Comparison of ENCODE assay signal across 20 cellular contexts in the genomic region with DNA sequence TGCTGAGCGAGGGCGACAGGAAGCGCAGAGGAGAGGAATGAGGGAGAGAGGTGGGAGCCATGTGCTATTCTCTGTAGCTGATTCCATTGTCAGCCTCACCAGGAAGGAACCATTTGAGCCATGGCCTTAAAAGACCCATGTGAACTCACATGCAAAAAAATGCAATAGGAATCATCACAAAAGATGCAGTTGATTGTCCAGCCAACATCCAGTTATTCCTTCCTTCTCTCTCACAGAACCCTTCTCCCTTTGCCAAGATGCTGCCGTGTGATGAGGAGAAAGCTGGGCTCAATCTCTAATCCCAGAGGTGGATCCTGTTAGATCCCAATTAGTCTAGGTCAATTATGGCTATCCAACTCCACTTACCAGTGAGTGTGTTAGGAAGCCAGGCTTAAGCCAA. TPM values are rescaled to one million over a fixed set of nuclear protein-coding genes. Genes with fewer than 3 reads are reported as not detected.
DNase-seq lines count a peak whose midpoint lies in the region; ATAC-seq, FAIRE-seq and TF ChIP-seq lines count a peak whose summit lies in the region.
"Had no signal": no experiment of that assay in that cellular context is flagged by ENCODE, and none has a peak within 500 bp of the region (broad histone marks: within the 10 kb centered on the region; RNA-seq: fewer than 3 reads in every experiment).

No MANE protein-coding gene starts in this region.

- intact Hi-C loops in endothelial cell of umbilical vein (cut with micrococcal nuclease) (no loop called here), prostate gland (cut with DNase I) (loop anchor here (5.0 kb wide), 1 partner anchor 40 kb away; no protein-coding TSS in a partner anchor), heart left ventricle (cut with DNase I) (loop anchor here in 1 of 10 donors (5.0 kb wide), 1 partner anchor 35 kb away; no protein-coding TSS in a partner anchor)

- no TSS peak for BruUV-seq in endothelial cell of umbilical vein (replicated peaks; lab: Mats Ljungman, UMichigan)

- WGBS in prostate gland: 67% methylated on average over 4 of the region's 4 CpGs
- WGBS in heart left ventricle, 4 donors: 72 to 77% (median 74%) methylated on average over 4 of the region's 4 CpGs

- dilution Hi-C loops in endothelial cell of umbilical vein (cut with MboI; ENCODE audit: extremely low pct_ligation_motif_present, low sequenced_read_pairs): no loop called here

- no peaks in the 10 kb centered on the region for H4K20me1 ChIP-seq in endothelial cell of umbilical vein (replicated peaks; ENCODE audit: control insufficient read depth, extremely low read depth, insufficient read depth, low read length)
- no peaks in the 10 kb centered on the region for H4K20me1 ChIP-seq in neural progenitor cell (ENCODE audit: low read depth)

- no peaks in the 10 kb centered on the region for H3K9me3 Mint-ChIP-seq in neural progenitor cell

- no peaks in the 10 kb centered on the region for H3K27me3 ChIP-seq in SJCRH30
- H3K27me3 ChIP-seq in endothelial cell of umbilical vein (ENCODE audit: control insufficient read depth in 2 of 2, insufficient read depth in 2 of 2, low read length in 2 of 2): no peaks in the 10 kb centered on the region
- no peaks in the 10 kb centered on the region for H3K27me3 ChIP-seq in neural progenitor cell
- H3K27me3 ChIP-seq in prostate gland (replicated peaks; ENCODE audit: insufficient read depth): no peaks in the 10 kb centered on the region
- no peaks in the 10 kb centered on the region for H3K27me3 ChIP-seq in heart left ventricle
- H3K27me3 ChIP-seq: gastrocnemius medialis had no signal

- TF ChIP-seq CTCF in endothelial cell of umbilical vein (IDR thresholded peaks at IDR 0.05; ENCODE audit: extremely low read depth in 1 of 2, insufficient read depth in 1 of 2, low read depth in 1 of 2, low read length in 2 of 2) (no peak), neural progenitor cell (IDR thresholded peaks at IDR 0.05) (no peak), prostate gland (IDR thresholded peaks at IDR 0.05) (no peak), heart left ventricle (IDR thresholded peaks at IDR 0.05) (no peak)

- TF ChIP-seq POLR2A in endothelial cell of umbilical vein (IDR thresholded peaks at IDR 0.05; ENCODE audit: low read depth, low read length) (no peak), prostate gland (IDR thresholded peaks at IDR 0.05) (no peak), heart left ventricle (IDR thresholded peaks at IDR 0.05) (no peak)

- H3K4me1 Mint-ChIP-seq in neural progenitor cell: peaks cover 16% of the 10 kb centered on the region

- H3K4me3 Mint-ChIP-seq in neural progenitor cell: no peak overlapping the region
- H3K4me3 Mint-ChIP-seq: B cell had no signal

- no peak for ATAC-seq in heart left ventricle
- ATAC-seq: gastrocnemius medialis, mucosa of descending colon had no signal

- H3K4me3 ChIP-seq in SJCRH30: no peak overlapping the region
- H3K4me3 ChIP-seq in endothelial cell of umbilical vein (replicated peaks in 1 of 3; ENCODE audit: insufficient read depth in 1 of 3, low read depth in 1 of 3, low read length in 3 of 3): no peak overlapping the region
- no peak overlapping the region for H3K4me3 ChIP-seq in neural progenitor cell
- H3K4me3 ChIP-seq in prostate gland: no peak overlapping the region
- H3K4me3 ChIP-seq in heart left ventricle: no peak overlapping the region
- H3K4me3 ChIP-seq: gastrocnemius medialis, mucosa of descending colon had no signal

- H3K9me3 ChIP-seq in SJCRH30 (replicated peaks) (no peaks in the 10 kb centered on the region), endothelial cell of umbilical vein (replicated peaks; ENCODE audit: control insufficient read depth, insufficient read depth, low read length) (no peaks in the 10 kb centered on the region), neural progenitor cell (ENCODE audit: low read depth) (no peaks in the 10 kb centered on the region), prostate gland (no peaks in the 10 kb centered on the region), heart left ventricle (no peaks in the 10 kb centered on the region)
- H3K9me3 ChIP-seq: gastrocnemius medialis, mucosa of descending colon had no signal

- FAIRE-seq in endothelial cell of umbilical vein (lab: Jason Lieb, UNC): no peak
- FAIRE-seq: G401.6, GM12891 had no signal

- H3K4me1 ChIP-seq in SJCRH30: peaks cover 68% of the 10 kb centered on the region
- H3K4me1 ChIP-seq in endothelial cell of umbilical vein (ENCODE audit: control insufficient read depth, extremely low read depth, insufficient read depth, low read length): peaks cover 16% of the 10 kb centered on the region
- peaks cover 8% of the 10 kb centered on the region for H3K4me1 ChIP-seq in neural progenitor cell
- H3K4me1 ChIP-seq in prostate gland (replicated peaks): no peaks in the 10 kb centered on the region
- H3K4me1 ChIP-seq in heart left ventricle: peaks cover 0 to 36% (median 16%) of the 10 kb centered on the region in 12 donors

- H3K9me1 ChIP-seq in endothelial cell of umbilical vein (replicated peaks; ENCODE audit: control insufficient read depth, extremely low read depth, insufficient read depth, low read length): no peaks in the 10 kb centered on the region

- peaks cover 2% of the 10 kb centered on the region for H3K27me3 Mint-ChIP-seq in neural progenitor cell (ENCODE audit: insufficient read depth, low read depth)
- H3K27me3 Mint-ChIP-seq: B cell had no signal

- no peaks in the 10 kb centered on the region for H3K36me3 Mint-ChIP-seq in neural progenitor cell

- H3K4me2 ChIP-seq in endothelial cell of umbilical vein (ENCODE audit: insufficient read depth, low read length): no peak overlapping the region
- no peak overlapping the region for H3K4me2 ChIP-seq in neural progenitor cell

- H3K27ac Mint-ChIP-seq in neural progenitor cell: no peak overlapping the region
- H3K27ac Mint-ChIP-seq: B cell had no signal

- peak overlapping the region; percentile 46 for H2AFZ ChIP-seq in endothelial cell of umbilical vein (ENCODE audit: low read depth, low read length)
- peak overlapping the region; percentile 73 for H2AFZ ChIP-seq in neural progenitor cell (replicated peaks)

- H3K79me2 ChIP-seq in endothelial cell of umbilical vein (ENCODE audit: control insufficient read depth, insufficient read depth, low read length) (no peaks in the 10 kb centered on the region), neural progenitor cell (ENCODE audit: low read depth) (no peaks in the 10 kb centered on the region)

- H3K27ac ChIP-seq in SJCRH30: peak overlapping the region; percentile 2; the same call in 1 of the 2 replicates
- no peak overlapping the region for H3K27ac ChIP-seq in endothelial cell of umbilical vein (ENCODE audit: insufficient read depth, low read depth, low read length)
- no peak overlapping the region for H3K27ac ChIP-seq in neural progenitor cell
- no peak overlapping the region for H3K27ac ChIP-seq in prostate gland
- peak overlapping the region in 5 of 12 donors; percentile 15 to 50 (median 34) for H3K27ac ChIP-seq in heart left ventricle
- H3K27ac ChIP-seq: gastrocnemius medialis had no signal

- POLR2A ChIA-PET in endothelial cell of umbilical vein (lab: Charles Lee): no interaction called here

- H3K9ac ChIP-seq in endothelial cell of umbilical vein (replicated peaks; ENCODE audit: extremely low read depth, insufficient read depth, low read length) (no peak overlapping the region), neural progenitor cell (no peak overlapping the region)

- CTCF ChIA-PET in endothelial cell of umbilical vein (lab: Charles Lee): interaction anchor here (1.1 to 9.5 kb wide), 5 partner anchors 19 to 115 kb away, joined by 4 to 261 read pairs (median 5); no protein-coding TSS in a partner anchor

- peaks cover 30% of the 10 kb centered on the region for H3F3A ChIP-seq in neural progenitor cell (ENCODE audit: low read depth)

- DNase-seq in EH (ENCODE audit: low read depth) (peak; percentile 57), SJCRH30 (no peak), endothelial cell of umbilical vein (ENCODE audit: low read depth, low spot score) (no peak), neural progenitor cell (ENCODE audit: low spot score) (no peak), NCI-H1694 (lab: John Stamatoyannopoulos, UW) (no peak), prostate gland (ENCODE audit: low spot score) (no peak), heart left ventricle (no peak), amniotic stem cell (lab: John Stamatoyannopoulos, UW) (no peak)
- DNase-seq: activated CD4-positive, alpha-beta T cell treated with anti-CD3 and anti-CD28 coated beads for 1 hour; activated effector memory CD4-positive, alpha-beta T cell treated with Interleukin-2 at 50 U/mL for 16 hours; aorta; gastrocnemius medialis; Karpas-422; mucosa of descending colon; NCI-H1092; NCI-H526 treated with DMSO at 0.1 percent for 48 hours; stimulated activated CD4-positive, alpha-beta T cell treated with anti-CD3 and anti-CD28 coated beads, Interleukin-4, amount 100 ng/mL, for 4 hours had no signal

- H3K36me3 ChIP-seq in SJCRH30 (no peaks in the 10 kb centered on the region), endothelial cell of umbilical vein (ENCODE audit: control insufficient read depth in 2 of 2, extremely low read depth in 1 of 2, insufficient read depth in 2 of 2, low read length in 2 of 2) (no peaks in the 10 kb centered on the region), neural progenitor cell (no peaks in the 10 kb centered on the region), prostate gland (no peaks in the 10 kb centered on the region), heart left ventricle (no peaks in the 10 kb centered on the region)
- H3K36me3 ChIP-seq: gastrocnemius medialis had no signal

TF ChIP-seq in endothelial cell of umbilical vein, 7 proteins besides CTCF, POLR2A, EP300 and RAD21 (continues in another document):
- TF ChIP-seq POLR2AphosphoS5 (IDR thresholded peaks at IDR 0.05; ENCODE audit: insufficient read depth, low read depth, low read length) (no peak), EZH2 (IDR thresholded peaks at IDR 0.05; ENCODE audit: borderline replicate concordance, low read depth, low read length, severe bottlenecking) (no peak), FOS (IDR thresholded peaks at IDR 0.05; ENCODE audit: borderline replicate concordance, insufficient read depth, low read length) (no peak), MYC (IDR thresholded peaks at IDR 0.05; ENCODE audit: low read depth, low read length) (no peak)

RNA-seq across cellular contexts. Expression of a gene that starts 58.2 kb away (rescaled TPM):
- total RNA-seq in SJCRH30 (2014; rRNA removed; shearing (Covaris generic)): 87.6 and 93.0 TPM in 2 replicates
- total RNA-seq in endothelial cell of umbilical vein (80.5 and 84.4 TPM in 2 replicates), neural progenitor cell (ENCODE audit: low replicate concordance) (87.4 and 129 TPM in 2 replicates), prostate gland (10 to 100 TPM; 40.5 to 59.6 TPM), heart left ventricle (100 to 1,000 TPM in 1 of 9 donors, 10 to 100 TPM in 8; 25.1 to 111 (median 61.8) TPM)
- polyA plus RNA-seq in endothelial cell of umbilical vein (26.6 and 30.1 TPM in 2 replicates), heart left ventricle (10 to 100 TPM; 36.4 to 52.4 TPM)
- polyA plus RNA-seq in endothelial cell of umbilical vein (2011; cell fraction: cytosol; rRNA removed): 36.3 and 39.5 TPM in 2 replicates
- 17.3 and 23.7 TPM in 2 replicates for polyA plus RNA-seq in endothelial cell of umbilical vein (2011; cell fraction: nucleus; rRNA removed)
- 83.6 and 104 TPM in 2 replicates for polyA plus RNA-seq in endothelial cell of umbilical vein (2012)
- 20.3 and 22.2 TPM in 2 replicates for polyA minus RNA-seq in endothelial cell of umbilical vein
- 23.4 TPM for polyA minus RNA-seq in endothelial cell of umbilical vein (2011; cell fraction: cytosol; rRNA and poly(A)+ RNA removed)
- 25.1 and 26.7 TPM in 2 replicates for polyA minus RNA-seq in endothelial cell of umbilical vein (2011; cell fraction: nucleus; rRNA and poly(A)+ RNA removed)
